13 cellular contexts compared by ENCODE assay signal in the genomic region with DNA sequence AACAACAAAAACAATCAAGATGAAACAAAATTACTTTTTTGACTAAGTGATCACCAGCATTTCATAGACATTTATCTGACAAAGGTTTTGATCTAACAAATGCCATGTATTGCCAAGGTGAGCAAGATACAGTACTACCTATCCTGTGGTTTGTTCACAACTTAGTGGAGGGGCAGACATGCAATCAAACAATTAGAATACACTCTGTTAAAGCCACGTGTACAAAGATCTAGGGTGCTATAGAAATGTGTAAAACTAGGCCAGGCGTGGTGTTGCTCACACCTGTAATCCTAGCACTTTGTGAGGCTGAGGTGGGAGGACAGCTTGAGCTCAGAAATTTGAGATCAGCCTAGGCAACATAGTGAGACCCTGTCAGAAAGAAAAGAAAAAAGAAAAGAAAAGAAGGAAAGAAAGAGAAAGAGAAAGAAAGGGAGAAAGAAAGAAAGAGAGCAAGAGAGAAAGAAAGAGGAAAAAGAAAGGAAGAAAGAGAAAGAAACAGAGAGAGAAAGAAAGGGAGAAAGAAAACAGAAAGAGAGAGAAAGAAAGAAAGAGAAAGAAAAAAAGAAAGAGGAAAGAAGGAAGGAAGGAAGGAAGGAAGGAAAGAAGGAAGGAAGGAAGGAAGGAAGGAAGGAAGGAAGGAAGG. TPM values are rescaled to one million over a fixed set of nuclear protein-coding genes. Genes with fewer than 3 reads are reported as not detected.
DNase-seq lines count a peak whose midpoint lies in the region; ATAC-seq and TF ChIP-seq lines count a peak whose summit lies in the region.
"Had no signal": no experiment of that assay in that cellular context is flagged by ENCODE, and none has a peak within 500 bp of the region (broad histone marks: within the 10 kb centered on the region; RNA-seq: fewer than 3 reads in every experiment).

No MANE protein-coding gene starts in this region.

- DNase-seq in CD4-positive, alpha-beta T cell = no peak
- DNase-seq in GM23248 (no peak), adrenal gland (no peak), osteoblast (ENCODE audit: insufficient read length, low spot score, missing footprints) (no peak), COLO829 (ENCODE audit: low spot score) (no peak), NCI-H510A treated with DMSO at 0.1 percent for 48 hours (lab: John Stamatoyannopoulos, UW) (no peak), gastrocnemius medialis (no peak)
- DNase-seq: anterior cingulate cortex, NCI-H2171 had no signal

- TF ChIP-seq CTCF in CD4-positive, alpha-beta T cell (IDR thresholded peaks at IDR 0.05) = no peak
- no peak for TF ChIP-seq CTCF in adrenal gland (IDR thresholded peaks at IDR 0.05)
- TF ChIP-seq CTCF in osteoblast (IDR thresholded peaks at IDR 0.05; ENCODE audit: extremely low read depth, low read depth, low read length) = no peak
- TF ChIP-seq CTCF in gastrocnemius medialis (IDR thresholded peaks at IDR 0.05 in 4 of 5, conservative IDR thresholded peaks at IDR 0.05 in 1 of 5) = no peak

- no peak for ATAC-seq in CD4-positive, alpha-beta T cell (ENCODE audit: poor library complexity)
- ATAC-seq in gastrocnemius medialis (no peak), HG03378 (IDR thresholded peaks at IDR 0.05; ENCODE audit: unreplicated experiment) (no peak)
- ATAC-seq: WTC11 had no signal

- H3K4me3 Mint-ChIP-seq in CD4-positive, alpha-beta T cell = peak overlapping the region; percentile 85
- H3K4me3 Mint-ChIP-seq: neural progenitor cell, WTC11 had no signal

- H2AFZ ChIP-seq in GM23248 (peak overlapping the region; percentile 48; the same call in 1 of the 2 replicates), osteoblast (ENCODE audit: low read length) (peak overlapping the region; percentile 75)
- H2AFZ ChIP-seq: neural progenitor cell had no signal

- 55 to 71% methylated on average over 2 of the region's 2 CpGs for WGBS in GM23248 (ENCODE audit: low coverage in 1 of 2, low lambda C conversion rate in 2 of 2, missing lambda C conversion rate in 2 of 2), 2 experiments
- WGBS in adrenal gland, 4 donors = 68 to 77% (median 74%) methylated on average over 2 of the region's 2 CpGs

- no peaks in the 10 kb centered on the region for H3K9me2 ChIP-seq in GM23248 (ENCODE audit: insufficient read depth)

- CTCF ChIA-PET in CD4-positive, alpha-beta T cell (lab: Charles Lee) = interaction anchor here (0.8 to 5.0 kb wide), 6 partner anchors 7 to 82 kb away, joined by 3 to 98 read pairs (median 34); partner anchors contain the start of genes B2M, PATL2 and SPG11

- no peak overlapping the region for H3K9ac ChIP-seq in GM23248
- H3K9ac ChIP-seq: neural progenitor cell had no signal

- POLR2A ChIA-PET in CD4-positive, alpha-beta T cell (lab: Charles Lee) = interaction anchor here (1.2 to 38.3 kb wide), 6 partner anchors 7 to 447 kb away, joined by 3 to 4232 read pairs (median 88); partner anchors contain the start of genes B2M, PATL2 and SPG11

- no peaks in the 10 kb centered on the region for H3K9me3 Mint-ChIP-seq in CD4-positive, alpha-beta T cell

- H3K36me3 Mint-ChIP-seq in CD4-positive, alpha-beta T cell (ENCODE audit: low read depth) = peaks cover 13% of the 10 kb centered on the region

- in situ Hi-C loops in GM23248 (cut with MboI) (loop anchor here (10.0 to 25.0 kb wide), 2 partner anchors 70 to 148 kb away; partner anchors contain the start of gene SPG11), gastrocnemius medialis (cut with MboI; ENCODE audit: low sequenced_read_pairs in 4 of 4) (loop anchor here in 3 of 4 donors (5.0 to 25.0 kb wide), 4 partner anchors 68 to 148 kb away; partner anchors contain the start of gene SPG11 (in 2 of the 3))

- H4K20me1 ChIP-seq in GM23248 (ENCODE audit: insufficient read depth) (no peaks in the 10 kb centered on the region), osteoblast (ENCODE audit: insufficient read depth, low read length) (no peaks in the 10 kb centered on the region)

- H3K27me3 Mint-ChIP-seq in CD4-positive, alpha-beta T cell = no peaks in the 10 kb centered on the region

- H3K4me3 ChIP-seq in GM23248 (no peak overlapping the region), adrenal gland (no peak overlapping the region), osteoblast (ENCODE audit: insufficient read depth, low read length) (peak overlapping the region; percentile 15), gastrocnemius medialis (no peak overlapping the region)
- H3K4me3 ChIP-seq: neural progenitor cell had no signal

- H3K4me1 ChIP-seq in GM23248 (ENCODE audit: insufficient read depth) = 0 out of 2 replicates have a peak, but pooled peaks cover 6% of the 10 kb centered on the region
- H3K4me1 ChIP-seq in adrenal gland (replicated peaks in 1 of 2) = peaks cover 4 to 16% of the 10 kb centered on the region in 2 donors
- H3K4me1 ChIP-seq in osteoblast (ENCODE audit: insufficient read depth, low read length) = peaks cover 20% of the 10 kb centered on the region
- H3K4me1 ChIP-seq in gastrocnemius medialis = peaks cover 8% of the 10 kb centered on the region in 2 donors
- H3K4me1 ChIP-seq: neural progenitor cell had no signal

- H3K36me3 ChIP-seq in GM23248 (ENCODE audit: low read depth) (no peaks in the 10 kb centered on the region), adrenal gland (replicated peaks in 1 of 2) (peaks cover 0 to 6% of the 10 kb centered on the region in 2 donors), osteoblast (ENCODE audit: insufficient read depth, low read length) (peaks cover 5% of the 10 kb centered on the region), gastrocnemius medialis (peaks cover 0 to 8% of the 10 kb centered on the region in 2 donors)
- H3K36me3 ChIP-seq: neural progenitor cell had no signal

- no peak overlapping the region for H3K4me2 ChIP-seq in GM23248 (ENCODE audit: unreplicated experiment)
- peak overlapping the region; percentile 70 for H3K4me2 ChIP-seq in osteoblast (ENCODE audit: insufficient read depth, low read length)
- H3K4me2 ChIP-seq: neural progenitor cell had no signal

- H3K27ac Mint-ChIP-seq in CD4-positive, alpha-beta T cell = peak overlapping the region; percentile 94
- H3K27ac Mint-ChIP-seq: neural progenitor cell, WTC11 had no signal

- H3K9me3 ChIP-seq in CD4-positive, alpha-beta T cell (ENCODE audit: control insufficient read depth, low read length) = no peaks in the 10 kb centered on the region
- H3K9me3 ChIP-seq in GM23248 (ENCODE audit: low read depth) (no peaks in the 10 kb centered on the region), adrenal gland (replicated peaks in 1 of 3) (no peaks in the 10 kb centered on the region), osteoblast (ENCODE audit: low read depth, low read length) (no peaks in the 10 kb centered on the region), gastrocnemius medialis (no peaks in the 10 kb centered on the region)

- peaks cover 80% of the 10 kb centered on the region for H3K4me1 Mint-ChIP-seq in CD4-positive, alpha-beta T cell (ENCODE audit: low read depth)

- H3F3A ChIP-seq in GM23248 (ENCODE audit: insufficient read depth) = peaks cover under 1% of the 10 kb centered on the region; the same call in 1 of the 2 replicates

- no peaks in the 10 kb centered on the region for H3K27me3 ChIP-seq in CD4-positive, alpha-beta T cell (ENCODE audit: control insufficient read depth, insufficient read depth, low read length)
- H3K27me3 ChIP-seq in GM23248 (replicated peaks; ENCODE audit: insufficient read depth) (no peaks in the 10 kb centered on the region), adrenal gland (no peaks in the 10 kb centered on the region), osteoblast (ENCODE audit: insufficient read depth, low read length) (no peaks in the 10 kb centered on the region), gastrocnemius medialis (no peaks in the 10 kb centered on the region)

- TF ChIP-seq POLR2A in adrenal gland (IDR thresholded peaks at IDR 0.05) (no peak), gastrocnemius medialis (IDR thresholded peaks at IDR 0.05) (no peak)

- H3K79me2 ChIP-seq in GM23248 (ENCODE audit: insufficient read depth) (peaks cover 8% of the 10 kb centered on the region), osteoblast (ENCODE audit: insufficient read depth, low read length) (peaks cover 4% of the 10 kb centered on the region)

- H3K27ac ChIP-seq in CD4-positive, alpha-beta T cell (ENCODE audit: low read depth, low read length) = peak overlapping the region; percentile 83
- H3K27ac ChIP-seq in GM23248 (no peak overlapping the region), adrenal gland (peak overlapping the region in 3 of 5 donors; percentile 26 to 78 (median 54)), osteoblast (ENCODE audit: low read depth, low read length) (peak overlapping the region; percentile 27), gastrocnemius medialis (peak overlapping the region in 1 of 4 donors; percentile 53)
- H3K27ac ChIP-seq: neural progenitor cell had no signal

- intact Hi-C loops in CD4-positive, alpha-beta T cell (cut with DNase I, micrococcal nuclease) = loop anchor here (1.0 to 5.0 kb wide), 2 partner anchors 74 to 158 kb away; no protein-coding TSS in a partner anchor
- intact Hi-C loops in adrenal gland (cut with DNase I) = loop anchor here (5.0 to 10.0 kb wide), 3 partner anchors 68 to 160 kb away; partner anchors contain the start of gene SPG11 (in 1 of the 2)
- intact Hi-C loops in gastrocnemius medialis (cut with DNase I; ENCODE audit: low total_unique reads) = loop anchor here (5.0 kb wide), 1 partner anchor 158 kb away; no protein-coding TSS in a partner anchor

RNA-seq across cellular contexts. Expression of gene TRIM69, which starts 1.4 kb away (rescaled TPM):
- 1 to 10 TPM; 6.2 to 9.8 TPM for total RNA-seq in CD4-positive, alpha-beta T cell
- total RNA-seq in GM23248 (2014; rRNA removed; shearing (Covaris generic)) = 9.2 and 9.7 TPM in 2 replicates
- polyA plus RNA-seq in GM23248 (2016; fragmentation: Nextera tagmentation; extraction: Ambion mirVana) (8.9 and 9.8 TPM in 2 replicates), adrenal gland (10 to 100 TPM; 16.9 to 34.7 (median 18.3) TPM)
- total RNA-seq in adrenal gland (10 to 100 TPM in 6 of 8 donors, 1 to 10 TPM in 2; 7.2 to 38.8 (median 19.2) TPM), osteoblast (9.4 and 14.7 TPM in 2 replicates), gastrocnemius medialis (10 to 100 TPM; 13.5 to 20.8 (median 17.6) TPM)

RNA-seq across cellular contexts. Expression of gene B2M, which starts 23.6 kb away (rescaled TPM):
- 1,000 to 10,000 TPM; 4,357 to 4,503 TPM for total RNA-seq in CD4-positive, alpha-beta T cell
- total RNA-seq in GM23248 (2014; rRNA removed; shearing (Covaris generic)) = 1,965 and 2,442 TPM in 2 replicates
- polyA plus RNA-seq in GM23248 (2016; fragmentation: Nextera tagmentation; extraction: Ambion mirVana) = 3,590 and 3,619 TPM in 2 replicates
- total RNA-seq in adrenal gland = 1,000 to 10,000 TPM; 1,793 to 6,421 (median 3,354) TPM
- 1,000 to 10,000 TPM; 1,063 to 5,117 (median 1,725) TPM for polyA plus RNA-seq in adrenal gland
- 3,371 and 4,170 TPM in 2 replicates for total RNA-seq in osteoblast
- total RNA-seq in gastrocnemius medialis = 1,000 to 10,000 TPM in 2 of 4 donors, 100 to 1,000 TPM in 2; 787 to 1,106 (median 928) TPM

RNA-seq across cellular contexts. Expression of gene PATL2, which starts 23.8 kb away (rescaled TPM):
- 10 to 100 TPM; 17.4 to 21.9 TPM for total RNA-seq in CD4-positive, alpha-beta T cell
- total RNA-seq in GM23248 (2014; rRNA removed; shearing (Covaris generic)) = not detected in 2 replicates
- 0.26 TPM in 1 of 2 replicates, not detected in the other for polyA plus RNA-seq in GM23248 (2016; fragmentation: Nextera tagmentation; extraction: Ambion mirVana)
- total RNA-seq in adrenal gland = 1 to 10 TPM in 7 of 8 donors, under 1 TPM in 1; 0.42 to 5.6 (median 2.7) TPM
- 10 to 100 TPM in 2 of 3 donors, 1 to 10 TPM in 1; 1.3 to 18.3 (median 17.5) TPM for polyA plus RNA-seq in adrenal gland
- 1.8 and 2.7 TPM in 2 replicates for total RNA-seq in osteoblast
- total RNA-seq in gastrocnemius medialis = under 1 TPM in 1 of 4 donors, not detected in 3; 0.13 TPM
- total RNA-seq: endothelial cell of umbilical vein had no signal
